1 cellular context compared by ENCODE assay signal in the genomic region with DNA sequence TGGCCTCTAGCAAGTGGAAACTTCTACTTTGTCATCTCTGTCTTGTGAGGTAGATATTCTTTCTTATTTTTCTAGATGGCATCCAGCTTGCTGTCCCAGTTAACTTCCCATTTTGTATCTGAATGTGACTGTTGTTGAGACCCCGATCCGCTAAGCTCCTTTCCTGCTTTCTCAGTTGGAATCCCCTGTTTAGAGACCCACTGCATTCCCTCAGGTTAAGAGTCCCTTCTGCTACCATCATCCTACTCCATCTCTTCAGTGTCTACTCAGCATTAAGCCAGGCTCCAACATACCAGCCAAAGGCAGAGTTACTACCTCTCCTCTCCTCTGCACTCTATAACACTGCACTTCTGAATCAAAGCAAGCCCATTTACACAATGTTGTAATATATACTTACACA.
TF ChIP-seq lines count a peak whose summit lies in the region.

No MANE protein-coding gene starts in this region.

TF ChIP-seq in H1, 55 proteins besides CTCF, POLR2A, EP300 and RAD21:
- TF ChIP-seq MAFK (IDR thresholded peaks at IDR 0.05; ENCODE audit: low read depth, low read length) (0 out of 2 replicates have a peak, but pooled peaks have one; percentile 11), KDM4A (IDR thresholded peaks at IDR 0.05; ENCODE audit: low read depth, low read length, severe bottlenecking) (no peak), TEAD4 (IDR thresholded peaks at IDR 0.05; ENCODE audit: low read depth, low read length) (peak; percentile 62; the same call in 1 of the 2 replicates), POLR2AphosphoS5 (IDR thresholded peaks at IDR 0.05; ENCODE audit: low read depth, low read length) (peak; percentile 51; the same call in 1 of the 2 replicates)
